Comparison of ENCODE assay signal across 8 cellular contexts in genomic region chr16:5072334-5073278, GRCh38. TPM values are rescaled to one million over a fixed set of nuclear protein-coding genes. Genes with fewer than 3 reads are reported as not detected.
DNase-seq lines count a peak whose midpoint lies in the region; ATAC-seq, FAIRE-seq and TF ChIP-seq lines count a peak whose summit lies in the region.

No MANE protein-coding gene starts in this region.

- H3K4me2 ChIP-seq in H1 (ENCODE audit: insufficient read depth in 1 of 2, low read depth in 2 of 2, low read length in 2 of 2), result peak overlapping the region; percentile 88 to 100
- H3K4me2 ChIP-seq in neural cell (ENCODE audit: low read length), result peak overlapping the region; percentile 70

- no peak for TF ChIP-seq EP300 in H1 (IDR thresholded peaks at IDR 0.05; ENCODE audit: borderline replicate concordance in 1 of 2, low read depth in 2 of 2, low read length in 2 of 2)
- TF ChIP-seq EP300 in neural cell (conservative IDR thresholded peaks at IDR 0.05; ENCODE audit: poor library complexity, severe bottlenecking), result no peak

- H3K9me3 Mint-ChIP-seq in CD4-positive, alpha-beta T cell, result no peaks in the 10 kb centered on the region

- 0 out of 2 replicates have a peak overlapping the region, but pooled peaks have one; percentile 33 for H2BK12ac ChIP-seq in H1 (ENCODE audit: low read depth, low read length)

- H4K8ac ChIP-seq in H1 (ENCODE audit: extremely low read depth, insufficient read depth, low read length), result peak overlapping the region; percentile 92

- H3K27me3 ChIP-seq in CD4-positive, alpha-beta T cell (ENCODE audit: control insufficient read depth, insufficient read depth, low read length), result no peaks in the 10 kb centered on the region
- 0 out of 7 replicates have a peak, but pooled peaks cover 0 to 3% (median 0%) of the 10 kb centered on the region in 4 experiments for H3K27me3 ChIP-seq in H1 (replicated peaks in 1 of 4; ENCODE audit: control insufficient read depth in 3 of 4, extremely low read depth in 1 of 4, insufficient read depth in 3 of 4, low read length in 3 of 4)
- no peaks in the 10 kb centered on the region for H3K27me3 ChIP-seq in neural cell (ENCODE audit: insufficient read depth, low read depth, low read length)

- no peak overlapping the region; the same call in 1 of the 2 replicates for H2AK5ac ChIP-seq in H1 (ENCODE audit: low read depth, low read length)

- CTCF ChIA-PET in CD4-positive, alpha-beta T cell (lab: Charles Lee), result interaction anchor here (1.2 to 2.7 kb wide), 3 partner anchors 12 to 20 kb away, joined by 3 to 10 read pairs (median 5); no protein-coding TSS in a partner anchor
- CTCF ChIA-PET in H1 (lab: Charles Lee; ENCODE audit: partially characterized antibody), result interaction anchor here (0.7 to 27.9 kb wide), 6 partner anchors 12 to 84 kb away, joined by 3 to 625 read pairs (median 3); partner anchors contain the start of gene C16orf89

- H3F3A ChIP-seq in neural cell (ENCODE audit: insufficient read depth, low read length, poor library complexity, severe bottlenecking), result no peaks in the 10 kb centered on the region

- TF ChIP-seq CTCF in CD4-positive, alpha-beta T cell (IDR thresholded peaks at IDR 0.05), result no peak
- no peak for TF ChIP-seq CTCF in LNCaP clone FGC (IDR thresholded peaks at IDR 0.05; ENCODE audit: control insufficient read depth, extremely low read depth, insufficient read depth)
- no peak for TF ChIP-seq CTCF in H1 (IDR thresholded peaks at IDR 0.05; ENCODE audit: control extremely low read depth in 1 of 3, insufficient read depth in 1 of 3, low read depth in 1 of 3, low read length in 3 of 3)
- TF ChIP-seq CTCF in neural cell (IDR thresholded peaks at IDR 0.05; ENCODE audit: poor library complexity, severe bottlenecking), result no peak

- peak overlapping the region; percentile 84 for H4K91ac ChIP-seq in H1 (replicated peaks; ENCODE audit: insufficient read length, low read length)

- H2BK20ac ChIP-seq in H1 (ENCODE audit: low read length), result no peak overlapping the region

- H3K27ac Mint-ChIP-seq in CD4-positive, alpha-beta T cell, result peak overlapping the region; percentile 96

- H3K23ac ChIP-seq in H1 (ENCODE audit: insufficient read length), result no peak overlapping the region

- peak overlapping the region; percentile 40 for H4K5ac ChIP-seq in H1 (ENCODE audit: insufficient read length, low read depth, low read length)

- no peaks in the 10 kb centered on the region for H3K9me3 ChIP-seq in CD4-positive, alpha-beta T cell (ENCODE audit: control insufficient read depth, low read length)
- no peaks in the 10 kb centered on the region for H3K9me3 ChIP-seq in H1 (ENCODE audit: insufficient read depth in 2 of 2, low read depth in 1 of 2, low read length in 1 of 2)
- H3K9me3 ChIP-seq in neural cell (ENCODE audit: low read length), result no peaks in the 10 kb centered on the region

- H3K4me3 Mint-ChIP-seq in CD4-positive, alpha-beta T cell, result peak overlapping the region; percentile 97

- H3K18ac ChIP-seq in H1 (ENCODE audit: extremely low read depth, low read length), result no peak overlapping the region

- peak overlapping the region; percentile 90 for H3K56ac ChIP-seq in H1 (replicated peaks; ENCODE audit: insufficient read length, low read depth, low read length)

- H2AFZ ChIP-seq in H1 (ENCODE audit: low read length) (0 out of 2 replicates have a peak overlapping the region, but pooled peaks have one; percentile 63), neural cell (ENCODE audit: low read depth, low read length) (peak overlapping the region; percentile 80)

- 71% methylated on average over 12 of the region's 12 CpGs; no CpG with 5 or more reads in 1 of the 2 experiments for WGBS in H1 (ENCODE audit: extremely low coverage in 1 of 2, insufficient coverage in 1 of 2, insufficient read length in 1 of 2, insufficient replicate concordance in 2 of 2, low coverage in 1 of 2, low lambda C conversion rate in 2 of 2, missing lambda C conversion rate in 1 of 2), 2 experiments

- H4K20me1 ChIP-seq in H1 (replicated peaks in 1 of 2; ENCODE audit: control insufficient read depth in 1 of 2, insufficient read depth in 2 of 2, low read length in 2 of 2) (peaks cover 0 to 1% of the 10 kb centered on the region in 2 experiments), neural cell (ENCODE audit: insufficient read depth) (no peaks in the 10 kb centered on the region)

- peaks cover 35% of the 10 kb centered on the region for H3K4me1 Mint-ChIP-seq in CD4-positive, alpha-beta T cell (ENCODE audit: low read depth)

- no peak overlapping the region for H3K14ac ChIP-seq in H1 (ENCODE audit: insufficient read length)

- TF ChIP-seq RAD21 in H1 (IDR thresholded peaks at IDR 0.05 in 1 of 2, conservative IDR thresholded peaks at IDR 0.05 in 1 of 2; ENCODE audit: low read depth in 2 of 2, low read length in 2 of 2), result no peak
- no peak for TF ChIP-seq RAD21 in neural cell (conservative IDR thresholded peaks at IDR 0.05)

- no peak for DNase-seq in CD4-positive, alpha-beta T cell
- DNase-seq in LNCaP clone FGC (ENCODE audit: low read depth) (no peak), H1 (ENCODE audit: low read depth in 1 of 2, low spot score in 2 of 2) (no peak), COR-L47 (lab: John Stamatoyannopoulos, UW) (no peak), HuH-7 (ENCODE audit: low spot score) (no peak), NCI-H446 (lab: John Stamatoyannopoulos, UW) (no peak)

- peak overlapping the region; percentile 83 for H3K27ac ChIP-seq in CD4-positive, alpha-beta T cell (ENCODE audit: low read depth, low read length)
- H3K27ac ChIP-seq in H1 (ENCODE audit: low read depth, low read length), result 0 out of 2 replicates have a peak overlapping the region, but pooled peaks have one; percentile 50
- H3K27ac ChIP-seq in neural cell (ENCODE audit: low read length), result peak overlapping the region; percentile 77

- H3K9ac ChIP-seq in H1 (replicated peaks in 1 of 4; ENCODE audit: extremely low read depth in 1 of 4, low read depth in 3 of 4, low read length in 3 of 4), result peak overlapping the region; percentile 61 to 89 (median 82)
- H3K9ac ChIP-seq in neural cell (ENCODE audit: low read length), result peak overlapping the region; percentile 74

- TF ChIP-seq POLR2A in H1 (IDR thresholded peaks at IDR 0.05; ENCODE audit: control extremely low read depth in 1 of 2, low read depth in 2 of 2, low read length in 2 of 2), result no peak; a peak in 1 of 3 replicates

- POLR2A ChIA-PET in CD4-positive, alpha-beta T cell (lab: Charles Lee), result interaction anchor here (1.3 to 2.2 kb wide), 2 partner anchors 26 to 39 kb away, joined by 5 to 25 read pairs; partner anchors contain the start of gene NAGPA
- POLR2A ChIA-PET in H1 (lab: Charles Lee; ENCODE audit: partially characterized antibody), result interaction anchor here (0.7 to 2.7 kb wide), 9 partner anchors 9 to 371 kb away, joined by 3 to 17 read pairs (median 3); no protein-coding TSS in a partner anchor

- peaks cover 4% of the 10 kb centered on the region; the same call in 1 of the 2 replicates for H3K79me1 ChIP-seq in H1 (ENCODE audit: low read depth, low read length)

- peaks cover 0 to 6% (median 5%) of the 10 kb centered on the region in 4 experiments; a peak in 5 of 7 replicates for H3K4me1 ChIP-seq in H1 (replicated peaks in 1 of 4; ENCODE audit: control insufficient read depth in 3 of 4, insufficient read depth in 4 of 4, low read length in 3 of 4)

- H3K36me3 ChIP-seq in H1 (ENCODE audit: control insufficient read depth in 2 of 4, insufficient read depth in 4 of 4, low read length in 3 of 4) (peaks cover 0 to 27% (median 12%) of the 10 kb centered on the region in 4 experiments; a peak in 7 of 8 replicates), neural cell (ENCODE audit: insufficient read depth, low read length) (no peaks in the 10 kb centered on the region)

- H3K79me2 ChIP-seq in H1 (ENCODE audit: control insufficient read depth in 1 of 2, insufficient read depth in 2 of 2, low read length in 2 of 2) (peaks cover 7 to 22% of the 10 kb centered on the region in 2 experiments), neural cell (replicated peaks; ENCODE audit: insufficient read depth, low read length) (no peaks in the 10 kb centered on the region)

- peak overlapping the region; percentile 3 for H2BK120ac ChIP-seq in H1 (replicated peaks; ENCODE audit: low read depth, low read length)

- peaks cover 6% of the 10 kb centered on the region for H3K23me2 ChIP-seq in H1 (ENCODE audit: low read depth, low read length)

- H2BK15ac ChIP-seq in H1 (ENCODE audit: low read length), result peak overlapping the region; percentile 53; the same call in 1 of the 2 replicates

- ATAC-seq in CD4-positive, alpha-beta T cell (ENCODE audit: poor library complexity), result no peak
- no peak for ATAC-seq in HG02840 (IDR thresholded peaks at IDR 0.05; ENCODE audit: low FRiP score, unreplicated experiment)

- peaks cover 38% of the 10 kb centered on the region for H3K36me3 Mint-ChIP-seq in CD4-positive, alpha-beta T cell (ENCODE audit: low read depth)

- H3K27me3 Mint-ChIP-seq in CD4-positive, alpha-beta T cell, result no peaks in the 10 kb centered on the region

- peak overlapping the region; percentile 75; the same call in 1 of the 2 replicates for H2BK5ac ChIP-seq in H1 (ENCODE audit: low read depth, low read length)

- H3K4me3 ChIP-seq in LNCaP clone FGC (ENCODE audit: low read depth, low read length) (peak overlapping the region; percentile 76), H1 (ENCODE audit: extremely low read depth in 1 of 4, insufficient read depth in 2 of 4, low read depth in 3 of 4, low read length in 4 of 4) (peak overlapping the region; percentile 59 to 87 (median 77)), neural cell (ENCODE audit: low read length) (peak overlapping the region; percentile 73)

- H3K9me2 ChIP-seq in neural cell (ENCODE audit: insufficient read depth, low read length), result no peaks in the 10 kb centered on the region

- no peak for FAIRE-seq in H1 (lab: Jason Lieb, UNC)

- intact Hi-C loops in CD4-positive, alpha-beta T cell (cut with DNase I, micrococcal nuclease), result loop anchor here in 1 of 2 experiments (2.0 to 10.0 kb wide), 4 partner anchors 20 to 338 kb away; partner anchors contain the start of genes ANKS3, DNAAF8, GLYR1 and SEC14L5

- H3K4ac ChIP-seq in H1 (replicated peaks; ENCODE audit: insufficient read length, low read depth, low read length), result peak overlapping the region; percentile 70

RNA-seq across cellular contexts. Expression of gene ALG1, which starts 1.0 kb away (rescaled TPM):
- 1 to 10 TPM; 8.9 to 9.0 TPM for total RNA-seq in CD4-positive, alpha-beta T cell
- total RNA-seq in H1 (2021; fragmentation: NEBNext Ultra II Directional; extraction: Animal tissue kit (Norgen Biotek cat#: 25700)), result 34.8 and 35.7 TPM in 2 replicates
- polyA plus RNA-seq in H1 (2011; rRNA removed) (45.7 and 46.5 TPM in 2 replicates), neural cell (13.9 and 18.1 TPM in 2 replicates)
- 42.0 TPM for polyA plus RNA-seq in H1 (2011; cell fraction: cytosol; rRNA removed)
- polyA plus RNA-seq in H1 (2011; cell fraction: nucleus; rRNA removed), result 51.3 TPM
- polyA plus RNA-seq in H1 (2012, experiment 1 of 2), result 24.1 to 36.4 TPM (median 33.7 TPM) in 4 replicates
- polyA plus RNA-seq in H1 (2012, experiment 2 of 2), result 47.3 TPM
- polyA plus RNA-seq in H1 (2013, experiment 1 of 2), result 48.4 TPM
- polyA plus RNA-seq in H1 (2013, experiment 2 of 2), result 53.2 TPM
- polyA minus RNA-seq in H1 (2011; rRNA and poly(A)+ RNA removed), result 81.3 and 93.9 TPM in 2 replicates
- 18.3 TPM for polyA minus RNA-seq in H1 (2011; cell fraction: cytosol; rRNA and poly(A)+ RNA removed)
- polyA minus RNA-seq in H1 (2011; cell fraction: nucleus; rRNA and poly(A)+ RNA removed), result 43.5 TPM
- polyA minus RNA-seq in neural cell, result 11.7 and 13.4 TPM in 2 replicates

RNA-seq across cellular contexts. Expression of gene C16orf89, which starts 6.8 kb away (rescaled TPM):
- total RNA-seq in CD4-positive, alpha-beta T cell, result not detected
- 6.7 and 10.6 TPM in 2 replicates for total RNA-seq in H1 (2021; fragmentation: NEBNext Ultra II Directional; extraction: Animal tissue kit (Norgen Biotek cat#: 25700))
- polyA plus RNA-seq in H1 (2011; rRNA removed) (9.9 and 11.0 TPM in 2 replicates), neural cell (not detected in 2 replicates)
- 11.4 TPM for polyA plus RNA-seq in H1 (2011; cell fraction: cytosol; rRNA removed)
- polyA plus RNA-seq in H1 (2011; cell fraction: nucleus; rRNA removed), result 6.9 TPM
- polyA plus RNA-seq in H1 (2012, experiment 1 of 2), result 4.8 to 10.2 TPM (median 9.6 TPM) in 4 replicates
- polyA plus RNA-seq in H1 (2012, experiment 2 of 2), result 21.5 TPM
- polyA plus RNA-seq in H1 (2013, experiment 1 of 2), result 10.1 TPM
- 15.1 TPM for polyA plus RNA-seq in H1 (2013, experiment 2 of 2)
- 5.7 and 7.5 TPM in 2 replicates for polyA minus RNA-seq in H1 (2011; rRNA and poly(A)+ RNA removed)
- 5.3 TPM for polyA minus RNA-seq in H1 (2011; cell fraction: cytosol; rRNA and poly(A)+ RNA removed)
- polyA minus RNA-seq in H1 (2011; cell fraction: nucleus; rRNA and poly(A)+ RNA removed), result 7.6 TPM
- not detected in 2 replicates for polyA minus RNA-seq in neural cell

RNA-seq across cellular contexts. Expression of gene EEF2KMT, which starts 25.0 kb away (rescaled TPM):
- 1 to 10 TPM; 2.2 to 2.5 TPM for total RNA-seq in CD4-positive, alpha-beta T cell
- 30.8 and 35.8 TPM in 2 replicates for total RNA-seq in H1 (2021; fragmentation: NEBNext Ultra II Directional; extraction: Animal tissue kit (Norgen Biotek cat#: 25700))
- polyA plus RNA-seq in H1 (2011; rRNA removed) (37.0 and 52.6 TPM in 2 replicates), neural cell (4.6 and 6.3 TPM in 2 replicates)
- 29.7 TPM for polyA plus RNA-seq in H1 (2011; cell fraction: cytosol; rRNA removed)
- 46.0 TPM for polyA plus RNA-seq in H1 (2011; cell fraction: nucleus; rRNA removed)
- 24.0 to 30.6 TPM (median 26.5 TPM) in 4 replicates for polyA plus RNA-seq in H1 (2012, experiment 1 of 2)
- polyA plus RNA-seq in H1 (2012, experiment 2 of 2), result 28.6 TPM
- polyA plus RNA-seq in H1 (2013, experiment 1 of 2), result 16.5 TPM
- 16.8 TPM for polyA plus RNA-seq in H1 (2013, experiment 2 of 2)
- polyA minus RNA-seq in H1 (2011; rRNA and poly(A)+ RNA removed), result 19.9 and 26.2 TPM in 2 replicates
- polyA minus RNA-seq in H1 (2011; cell fraction: cytosol; rRNA and poly(A)+ RNA removed), result 13.4 TPM
- polyA minus RNA-seq in H1 (2011; cell fraction: nucleus; rRNA and poly(A)+ RNA removed), result 26.9 TPM
- 3.4 and 3.6 TPM in 2 replicates for polyA minus RNA-seq in neural cell

RNA-seq across cellular contexts. Expression of gene NAGPA, which starts 38.9 kb away (rescaled TPM):
- total RNA-seq in CD4-positive, alpha-beta T cell, result 10 to 100 TPM; 30.0 to 34.0 TPM
- total RNA-seq in H1 (2021; fragmentation: NEBNext Ultra II Directional; extraction: Animal tissue kit (Norgen Biotek cat#: 25700)), result 13.2 and 13.6 TPM in 2 replicates
- polyA plus RNA-seq in H1 (2011; rRNA removed) (10.1 and 13.6 TPM in 2 replicates), neural cell (33.1 and 36.6 TPM in 2 replicates)
- 11.1 TPM for polyA plus RNA-seq in H1 (2011; cell fraction: cytosol; rRNA removed)
- 22.2 TPM for polyA plus RNA-seq in H1 (2011; cell fraction: nucleus; rRNA removed)
- 6.7 to 12.4 TPM (median 10.6 TPM) in 4 replicates for polyA plus RNA-seq in H1 (2012, experiment 1 of 2)
- 7.6 TPM for polyA plus RNA-seq in H1 (2012, experiment 2 of 2)
- 11.8 TPM for polyA plus RNA-seq in H1 (2013, experiment 1 of 2)
- polyA plus RNA-seq in H1 (2013, experiment 2 of 2), result 10.6 TPM
- 6.0 and 7.2 TPM in 2 replicates for polyA minus RNA-seq in H1 (2011; rRNA and poly(A)+ RNA removed)
- 4.6 TPM for polyA minus RNA-seq in H1 (2011; cell fraction: cytosol; rRNA and poly(A)+ RNA removed)
- 10.6 TPM for polyA minus RNA-seq in H1 (2011; cell fraction: nucleus; rRNA and poly(A)+ RNA removed)
- 14.4 and 23.6 TPM in 2 replicates for polyA minus RNA-seq in neural cell
